In the genomic region with DNA sequence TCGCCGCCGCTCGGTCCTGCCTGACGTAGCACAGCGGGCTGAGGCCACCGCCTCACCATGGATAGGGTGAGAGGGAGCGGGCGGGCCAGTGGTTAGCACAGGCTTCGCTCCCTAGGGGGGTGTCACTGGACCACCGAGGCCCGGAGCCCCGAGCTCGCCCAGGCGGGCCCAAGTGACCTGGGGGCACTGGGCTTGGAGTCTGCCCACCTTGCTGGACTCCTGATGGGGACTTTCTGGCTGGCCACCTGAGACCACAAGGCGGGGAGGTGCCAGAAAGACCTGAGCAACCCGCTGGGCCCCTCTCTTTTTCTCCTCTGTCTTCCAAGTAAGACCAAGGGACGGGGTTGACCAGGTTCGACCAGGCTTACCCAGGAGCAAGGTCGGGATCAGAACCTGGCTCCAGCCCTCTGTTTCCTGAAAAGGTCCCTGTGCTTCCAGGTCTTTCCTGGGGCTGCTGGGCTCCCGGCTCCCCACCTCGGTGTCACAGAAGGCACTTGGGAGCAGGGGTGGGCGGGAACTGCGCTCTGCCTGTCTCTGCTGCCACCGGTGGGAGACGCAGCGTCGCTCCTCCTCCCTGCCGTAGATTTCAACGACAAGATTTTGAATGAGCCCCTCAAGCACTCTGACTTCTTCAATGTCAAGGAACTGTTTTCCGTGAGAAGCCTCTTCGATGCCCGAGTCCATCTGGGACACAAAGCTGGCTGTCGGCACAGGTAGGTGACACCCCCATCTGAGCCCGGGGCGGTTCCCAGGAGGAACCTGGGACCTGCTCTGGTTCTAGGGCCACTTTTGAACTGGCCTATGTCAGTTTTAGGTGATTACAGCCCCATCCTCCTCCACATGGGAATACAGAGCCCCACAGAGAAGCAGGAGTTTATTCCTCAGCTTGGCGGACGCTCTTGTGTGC, we compare ENCODE assay signal across 1 cellular context.
TF ChIP-seq lines count a peak whose summit lies in the region.

No MANE protein-coding gene starts in this region.

TF ChIP-seq in K562, 482 proteins besides CTCF, POLR2A, EP300 and RAD21 (continues in another document):
- TF ChIP-seq BRD4 (IDR thresholded peaks at IDR 0.05) = no peak
- TF ChIP-seq PCBP1 (IDR thresholded peaks at IDR 0.05; ENCODE audit: low read depth, low read length, poor library complexity, severe bottlenecking) = peak; percentile 18
- no peak for TF ChIP-seq CXXC5 (CRISPR knock-in tag; IDR thresholded peaks at IDR 0.05)
- TF ChIP-seq RBFOX2 (IDR thresholded peaks at IDR 0.05; ENCODE audit: low read depth, low read length) = peak; percentile 37
- TF ChIP-seq ZC3H11A (IDR thresholded peaks at IDR 0.05; ENCODE audit: low read depth, low read length) = no peak
- TF ChIP-seq, protein P1, sequence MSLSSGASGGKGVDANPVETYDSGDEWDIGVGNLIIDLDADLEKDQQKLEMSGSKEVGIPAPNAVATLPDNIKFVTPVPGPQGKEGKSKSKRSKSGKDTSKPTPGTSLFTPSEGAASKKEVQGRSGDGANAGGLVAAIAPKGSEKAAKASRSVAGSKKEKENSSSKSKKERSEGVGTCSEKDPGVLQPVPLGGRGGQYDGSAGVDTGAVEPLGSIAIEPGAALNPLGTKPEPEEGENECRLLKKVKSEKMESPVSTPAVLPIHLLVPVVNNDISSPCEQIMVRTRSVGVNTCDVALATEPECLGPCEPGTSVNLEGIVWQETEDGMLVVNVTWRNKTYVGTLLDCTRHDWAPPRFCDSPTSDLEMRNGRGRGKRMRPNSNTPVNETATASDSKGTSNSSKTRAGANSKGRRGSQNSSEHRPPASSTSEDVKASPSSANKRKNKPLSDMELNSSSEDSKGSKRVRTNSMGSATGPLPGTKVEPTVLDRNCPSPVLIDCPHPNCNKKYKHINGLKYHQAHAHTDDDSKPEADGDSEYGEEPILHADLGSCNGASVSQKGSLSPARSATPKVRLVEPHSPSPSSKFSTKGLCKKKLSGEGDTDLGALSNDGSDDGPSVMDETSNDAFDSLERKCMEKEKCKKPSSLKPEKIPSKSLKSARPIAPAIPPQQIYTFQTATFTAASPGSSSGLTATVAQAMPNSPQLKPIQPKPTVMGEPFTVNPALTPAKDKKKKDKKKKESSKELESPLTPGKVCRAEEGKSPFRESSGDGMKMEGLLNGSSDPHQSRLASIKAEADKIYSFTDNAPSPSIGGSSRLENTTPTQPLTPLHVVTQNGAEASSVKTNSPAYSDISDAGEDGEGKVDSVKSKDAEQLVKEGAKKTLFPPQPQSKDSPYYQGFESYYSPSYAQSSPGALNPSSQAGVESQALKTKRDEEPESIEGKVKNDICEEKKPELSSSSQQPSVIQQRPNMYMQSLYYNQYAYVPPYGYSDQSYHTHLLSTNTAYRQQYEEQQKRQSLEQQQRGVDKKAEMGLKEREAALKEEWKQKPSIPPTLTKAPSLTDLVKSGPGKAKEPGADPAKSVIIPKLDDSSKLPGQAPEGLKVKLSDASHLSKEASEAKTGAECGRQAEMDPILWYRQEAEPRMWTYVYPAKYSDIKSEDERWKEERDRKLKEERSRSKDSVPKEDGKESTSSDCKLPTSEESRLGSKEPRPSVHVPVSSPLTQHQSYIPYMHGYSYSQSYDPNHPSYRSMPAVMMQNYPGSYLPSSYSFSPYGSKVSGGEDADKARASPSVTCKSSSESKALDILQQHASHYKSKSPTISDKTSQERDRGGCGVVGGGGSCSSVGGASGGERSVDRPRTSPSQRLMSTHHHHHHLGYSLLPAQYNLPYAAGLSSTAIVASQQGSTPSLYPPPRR (CRISPR knock-in tag; IDR thresholded peaks at IDR 0.05; ENCODE audit: borderline replicate concordance) = no peak; the same call in 1 of the 2 replicates
- 0 out of 2 replicates have a peak, but pooled peaks have one; percentile 47 for TF ChIP-seq ZNF282 (CRISPR knock-in tag; IDR thresholded peaks at IDR 0.05)
- TF ChIP-seq ZNF140 (CRISPR knock-in tag; IDR thresholded peaks at IDR 0.05) = no peak
- no peak for TF ChIP-seq SMAD2 (IDR thresholded peaks at IDR 0.05; ENCODE audit: low read depth, low read length)
- TF ChIP-seq, protein P2, sequence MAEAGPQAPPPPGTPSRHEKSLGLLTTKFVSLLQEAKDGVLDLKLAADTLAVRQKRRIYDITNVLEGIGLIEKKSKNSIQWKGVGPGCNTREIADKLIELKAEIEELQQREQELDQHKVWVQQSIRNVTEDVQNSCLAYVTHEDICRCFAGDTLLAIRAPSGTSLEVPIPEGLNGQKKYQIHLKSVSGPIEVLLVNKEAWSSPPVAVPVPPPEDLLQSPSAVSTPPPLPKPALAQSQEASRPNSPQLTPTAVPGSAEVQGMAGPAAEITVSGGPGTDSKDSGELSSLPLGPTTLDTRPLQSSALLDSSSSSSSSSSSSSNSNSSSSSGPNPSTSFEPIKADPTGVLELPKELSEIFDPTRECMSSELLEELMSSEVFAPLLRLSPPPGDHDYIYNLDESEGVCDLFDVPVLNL (CRISPR knock-in tag; IDR thresholded peaks at IDR 0.05; ENCODE audit: low read depth) = 0 out of 2 replicates have a peak, but pooled peaks have one; percentile 31
- TF ChIP-seq, protein P3, sequence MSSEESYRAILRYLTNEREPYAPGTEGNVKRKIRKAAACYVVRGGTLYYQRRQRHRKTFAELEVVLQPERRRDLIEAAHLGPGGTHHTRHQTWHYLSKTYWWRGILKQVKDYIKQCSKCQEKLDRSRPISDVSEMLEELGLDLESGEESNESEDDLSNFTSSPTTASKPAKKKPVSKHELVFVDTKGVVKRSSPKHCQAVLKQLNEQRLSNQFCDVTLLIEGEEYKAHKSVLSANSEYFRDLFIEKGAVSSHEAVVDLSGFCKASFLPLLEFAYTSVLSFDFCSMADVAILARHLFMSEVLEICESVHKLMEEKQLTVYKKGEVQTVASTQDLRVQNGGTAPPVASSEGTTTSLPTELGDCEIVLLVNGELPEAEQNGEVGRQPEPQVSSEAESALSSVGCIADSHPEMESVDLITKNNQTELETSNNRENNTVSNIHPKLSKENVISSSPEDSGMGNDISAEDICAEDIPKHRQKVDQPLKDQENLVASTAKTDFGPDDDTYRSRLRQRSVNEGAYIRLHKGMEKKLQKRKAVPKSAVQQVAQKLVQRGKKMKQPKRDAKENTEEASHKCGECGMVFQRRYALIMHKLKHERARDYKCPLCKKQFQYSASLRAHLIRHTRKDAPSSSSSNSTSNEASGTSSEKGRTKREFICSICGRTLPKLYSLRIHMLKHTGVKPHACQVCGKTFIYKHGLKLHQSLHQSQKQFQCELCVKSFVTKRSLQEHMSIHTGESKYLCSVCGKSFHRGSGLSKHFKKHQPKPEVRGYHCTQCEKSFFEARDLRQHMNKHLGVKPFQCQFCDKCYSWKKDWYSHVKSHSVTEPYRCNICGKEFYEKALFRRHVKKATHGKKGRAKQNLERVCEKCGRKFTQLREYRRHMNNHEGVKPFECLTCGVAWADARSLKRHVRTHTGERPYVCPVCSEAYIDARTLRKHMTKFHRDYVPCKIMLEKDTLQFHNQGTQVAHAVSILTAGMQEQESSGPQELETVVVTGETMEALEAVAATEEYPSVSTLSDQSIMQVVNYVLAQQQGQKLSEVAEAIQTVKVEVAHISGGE (CRISPR knock-in tag; IDR thresholded peaks at IDR 0.05) = no peak
- TF ChIP-seq NBN (IDR thresholded peaks at IDR 0.05; ENCODE audit: low read depth) = no peak
- TF ChIP-seq, protein P4, sequence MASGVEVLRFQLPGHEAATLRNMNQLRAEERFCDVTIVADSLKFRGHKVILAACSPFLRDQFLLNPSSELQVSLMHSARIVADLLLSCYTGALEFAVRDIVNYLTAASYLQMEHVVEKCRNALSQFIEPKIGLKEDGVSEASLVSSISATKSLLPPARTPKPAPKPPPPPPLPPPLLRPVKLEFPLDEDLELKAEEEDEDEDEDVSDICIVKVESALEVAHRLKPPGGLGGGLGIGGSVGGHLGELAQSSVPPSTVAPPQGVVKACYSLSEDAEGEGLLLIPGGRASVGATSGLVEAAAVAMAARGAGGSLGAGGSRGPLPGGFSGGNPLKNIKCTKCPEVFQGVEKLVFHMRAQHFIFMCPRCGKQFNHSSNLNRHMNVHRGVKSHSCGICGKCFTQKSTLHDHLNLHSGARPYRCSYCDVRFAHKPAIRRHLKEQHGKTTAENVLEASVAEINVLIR (CRISPR knock-in tag; IDR thresholded peaks at IDR 0.05) = no peak
- TF ChIP-seq, protein P5, sequence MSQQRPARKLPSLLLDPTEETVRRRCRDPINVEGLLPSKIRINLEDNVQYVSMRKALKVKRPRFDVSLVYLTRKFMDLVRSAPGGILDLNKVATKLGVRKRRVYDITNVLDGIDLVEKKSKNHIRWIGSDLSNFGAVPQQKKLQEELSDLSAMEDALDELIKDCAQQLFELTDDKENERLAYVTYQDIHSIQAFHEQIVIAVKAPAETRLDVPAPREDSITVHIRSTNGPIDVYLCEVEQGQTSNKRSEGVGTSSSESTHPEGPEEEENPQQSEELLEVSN (IDR thresholded peaks at IDR 0.05; ENCODE audit: borderline replicate concordance in 1 of 2, extremely low read depth in 1 of 2, insufficient read depth in 1 of 2, insufficient read length in 1 of 2, low read depth in 1 of 2, low read length in 1 of 2, poor library complexity in 1 of 2, severe bottlenecking in 1 of 2) = peak in 1 of 2 experiments; percentile 40
- no peak for TF ChIP-seq XRCC5 (IDR thresholded peaks at IDR 0.05; ENCODE audit: low read depth, low read length)
- no peak for TF ChIP-seq TAL1 (IDR thresholded peaks at IDR 0.05)
- peak; percentile 56 for TF ChIP-seq CREM (IDR thresholded peaks at IDR 0.05; ENCODE audit: low read depth)
- TF ChIP-seq BCL6 (CRISPR knock-in tag; IDR thresholded peaks at IDR 0.05) = no peak
- TF ChIP-seq YY1 (IDR thresholded peaks at IDR 0.05; ENCODE audit: borderline replicate concordance in 1 of 3, control insufficient read depth in 1 of 3, extremely low read depth in 1 of 3, insufficient read depth in 3 of 3, insufficient read length in 1 of 3, insufficient replicate concordance in 2 of 3, low read depth in 1 of 3, low read length in 2 of 3) = peak in 1 of 3 experiments; percentile 35
- TF ChIP-seq BRF1 (IDR thresholded peaks at IDR 0.05; ENCODE audit: borderline replicate concordance, extremely low read depth, insufficient read length) = no peak
- TF ChIP-seq CBFA2T2 (conservative IDR thresholded peaks at IDR 0.05) = no peak
- TF ChIP-seq MYC (IDR thresholded peaks at IDR 0.05; ENCODE audit: low read depth, low read length) = no peak
- 0 out of 2 replicates have a peak, but pooled peaks have one; percentile 3 for TF ChIP-seq MYC (CRISPR knock-in tag; IDR thresholded peaks at IDR 0.05; ENCODE audit: borderline replicate concordance, low read depth)
- no peak for TF ChIP-seq SMAD4 (CRISPR knock-in tag; conservative IDR thresholded peaks at IDR 0.05)
- no peak for TF ChIP-seq KDM2B (CRISPR knock-in tag; IDR thresholded peaks at IDR 0.05)
- no peak for TF ChIP-seq TCF3 (CRISPR knock-in tag; IDR thresholded peaks at IDR 0.05)
- 0 out of 2 replicates have a peak, but pooled peaks have one; percentile 1 for TF ChIP-seq GABPB1 (CRISPR knock-in tag; IDR thresholded peaks at IDR 0.05)
- TF ChIP-seq ZNF311 (CRISPR knock-in tag; IDR thresholded peaks at IDR 0.05) = no peak
- TF ChIP-seq, protein P6, sequence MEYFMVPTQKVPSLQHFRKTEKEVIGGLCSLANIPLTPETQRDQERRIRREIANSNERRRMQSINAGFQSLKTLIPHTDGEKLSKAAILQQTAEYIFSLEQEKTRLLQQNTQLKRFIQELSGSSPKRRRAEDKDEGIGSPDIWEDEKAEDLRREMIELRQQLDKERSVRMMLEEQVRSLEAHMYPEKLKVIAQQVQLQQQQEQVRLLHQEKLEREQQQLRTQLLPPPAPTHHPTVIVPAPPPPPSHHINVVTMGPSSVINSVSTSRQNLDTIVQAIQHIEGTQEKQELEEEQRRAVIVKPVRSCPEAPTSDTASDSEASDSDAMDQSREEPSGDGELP (CRISPR knock-in tag; IDR thresholded peaks at IDR 0.05; ENCODE audit: borderline replicate concordance) = peak; percentile 47; the same call in 1 of the 2 replicates
- TF ChIP-seq CHD1 (IDR thresholded peaks at IDR 0.05; ENCODE audit: low read length) = peak; percentile 34
- TF ChIP-seq ZFPM2 (CRISPR knock-in tag; IDR thresholded peaks at IDR 0.05) = no peak
- TF ChIP-seq, protein P7, sequence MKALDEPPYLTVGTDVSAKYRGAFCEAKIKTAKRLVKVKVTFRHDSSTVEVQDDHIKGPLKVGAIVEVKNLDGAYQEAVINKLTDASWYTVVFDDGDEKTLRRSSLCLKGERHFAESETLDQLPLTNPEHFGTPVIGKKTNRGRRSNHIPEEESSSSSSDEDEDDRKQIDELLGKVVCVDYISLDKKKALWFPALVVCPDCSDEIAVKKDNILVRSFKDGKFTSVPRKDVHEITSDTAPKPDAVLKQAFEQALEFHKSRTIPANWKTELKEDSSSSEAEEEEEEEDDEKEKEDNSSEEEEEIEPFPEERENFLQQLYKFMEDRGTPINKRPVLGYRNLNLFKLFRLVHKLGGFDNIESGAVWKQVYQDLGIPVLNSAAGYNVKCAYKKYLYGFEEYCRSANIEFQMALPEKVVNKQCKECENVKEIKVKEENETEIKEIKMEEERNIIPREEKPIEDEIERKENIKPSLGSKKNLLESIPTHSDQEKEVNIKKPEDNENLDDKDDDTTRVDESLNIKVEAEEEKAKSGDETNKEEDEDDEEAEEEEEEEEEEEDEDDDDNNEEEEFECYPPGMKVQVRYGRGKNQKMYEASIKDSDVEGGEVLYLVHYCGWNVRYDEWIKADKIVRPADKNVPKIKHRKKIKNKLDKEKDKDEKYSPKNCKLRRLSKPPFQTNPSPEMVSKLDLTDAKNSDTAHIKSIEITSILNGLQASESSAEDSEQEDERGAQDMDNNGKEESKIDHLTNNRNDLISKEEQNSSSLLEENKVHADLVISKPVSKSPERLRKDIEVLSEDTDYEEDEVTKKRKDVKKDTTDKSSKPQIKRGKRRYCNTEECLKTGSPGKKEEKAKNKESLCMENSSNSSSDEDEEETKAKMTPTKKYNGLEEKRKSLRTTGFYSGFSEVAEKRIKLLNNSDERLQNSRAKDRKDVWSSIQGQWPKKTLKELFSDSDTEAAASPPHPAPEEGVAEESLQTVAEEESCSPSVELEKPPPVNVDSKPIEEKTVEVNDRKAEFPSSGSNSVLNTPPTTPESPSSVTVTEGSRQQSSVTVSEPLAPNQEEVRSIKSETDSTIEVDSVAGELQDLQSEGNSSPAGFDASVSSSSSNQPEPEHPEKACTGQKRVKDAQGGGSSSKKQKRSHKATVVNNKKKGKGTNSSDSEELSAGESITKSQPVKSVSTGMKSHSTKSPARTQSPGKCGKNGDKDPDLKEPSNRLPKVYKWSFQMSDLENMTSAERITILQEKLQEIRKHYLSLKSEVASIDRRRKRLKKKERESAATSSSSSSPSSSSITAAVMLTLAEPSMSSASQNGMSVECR (CRISPR knock-in tag; IDR thresholded peaks at IDR 0.05) = no peak
- no peak for TF ChIP-seq MAFF (IDR thresholded peaks at IDR 0.05; ENCODE audit: low read length)
- TF ChIP-seq TBP (optimal IDR thresholded peaks at IDR 0.05; ENCODE audit: low read depth, low read length) = no peak
- TF ChIP-seq, protein P8, sequence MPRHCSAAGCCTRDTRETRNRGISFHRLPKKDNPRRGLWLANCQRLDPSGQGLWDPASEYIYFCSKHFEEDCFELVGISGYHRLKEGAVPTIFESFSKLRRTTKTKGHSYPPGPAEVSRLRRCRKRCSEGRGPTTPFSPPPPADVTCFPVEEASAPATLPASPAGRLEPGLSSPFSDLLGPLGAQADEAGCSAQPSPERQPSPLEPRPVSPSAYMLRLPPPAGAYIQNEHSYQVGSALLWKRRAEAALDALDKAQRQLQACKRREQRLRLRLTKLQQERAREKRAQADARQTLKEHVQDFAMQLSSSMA (CRISPR knock-in tag; IDR thresholded peaks at IDR 0.05) = no peak
- TF ChIP-seq, protein P9, sequence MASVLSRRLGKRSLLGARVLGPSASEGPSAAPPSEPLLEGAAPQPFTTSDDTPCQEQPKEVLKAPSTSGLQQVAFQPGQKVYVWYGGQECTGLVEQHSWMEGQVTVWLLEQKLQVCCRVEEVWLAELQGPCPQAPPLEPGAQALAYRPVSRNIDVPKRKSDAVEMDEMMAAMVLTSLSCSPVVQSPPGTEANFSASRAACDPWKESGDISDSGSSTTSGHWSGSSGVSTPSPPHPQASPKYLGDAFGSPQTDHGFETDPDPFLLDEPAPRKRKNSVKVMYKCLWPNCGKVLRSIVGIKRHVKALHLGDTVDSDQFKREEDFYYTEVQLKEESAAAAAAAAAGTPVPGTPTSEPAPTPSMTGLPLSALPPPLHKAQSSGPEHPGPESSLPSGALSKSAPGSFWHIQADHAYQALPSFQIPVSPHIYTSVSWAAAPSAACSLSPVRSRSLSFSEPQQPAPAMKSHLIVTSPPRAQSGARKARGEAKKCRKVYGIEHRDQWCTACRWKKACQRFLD (CRISPR knock-in tag; IDR thresholded peaks at IDR 0.05) = 0 out of 2 replicates have a peak, but pooled peaks have one; percentile 34
